In the genomic region with DNA sequence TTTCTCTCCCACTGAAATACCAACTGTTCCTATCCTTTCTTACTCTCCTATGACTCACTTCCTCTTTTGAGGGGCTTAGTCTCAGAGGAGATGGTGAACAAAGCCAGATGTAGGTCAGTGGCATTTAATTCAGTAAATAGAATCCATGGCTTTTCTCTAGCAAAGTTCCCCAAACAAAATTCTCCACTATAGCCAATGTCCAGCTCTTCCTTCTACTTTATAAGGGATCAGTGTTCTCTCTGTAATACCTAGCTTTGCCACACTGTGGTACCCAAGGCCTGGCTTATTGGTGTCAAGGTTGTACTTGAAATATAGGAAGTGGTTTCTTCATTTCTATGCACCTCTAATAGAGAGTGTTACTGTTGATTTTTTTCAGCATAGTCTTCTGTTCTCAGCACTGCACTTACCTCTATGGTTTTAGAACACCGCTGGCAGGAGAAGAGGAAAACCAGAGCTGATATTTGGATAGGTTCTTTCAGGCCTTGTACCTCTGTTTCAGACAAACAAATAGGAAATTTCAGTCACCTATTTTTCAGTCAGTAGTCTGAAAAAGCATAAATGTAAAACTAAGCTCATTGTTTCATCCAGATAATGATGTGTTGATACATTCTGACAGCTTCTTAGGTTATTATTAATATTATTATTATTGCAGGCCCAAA, we compare ENCODE assay signal across 8 cellular contexts. TPM values are rescaled to one million over a fixed set of nuclear protein-coding genes. Genes with fewer than 3 reads are reported as not detected.
DNase-seq lines count a peak whose midpoint lies in the region; ATAC-seq and TF ChIP-seq lines count a peak whose summit lies in the region.

No MANE protein-coding gene starts in this region.

- H3K4me1 Mint-ChIP-seq in activated CD8-positive, alpha-beta T cell treated with anti-CD3 and anti-CD28 coated beads for 36 hours (ENCODE audit: low read depth), result peaks cover 24% of the 10 kb centered on the region
- no peaks in the 10 kb centered on the region for H3K4me1 Mint-ChIP-seq in endodermal cell

- peak; percentile 85 for TF ChIP-seq CTCF in activated CD8-positive, alpha-beta T cell treated with anti-CD3 and anti-CD28 coated beads for 36 hours (IDR thresholded peaks at IDR 0.05)
- TF ChIP-seq CTCF in endodermal cell (conservative IDR thresholded peaks at IDR 0.05), result peak; percentile 85

- no peak overlapping the region for H3K4me3 ChIP-seq in endodermal cell (ENCODE audit: low read length)

- no peaks in the 10 kb centered on the region for H3K27me3 ChIP-seq in endodermal cell (ENCODE audit: control insufficient read depth, insufficient read depth, low read length, poor library complexity, severe bottlenecking)

- CTCF ChIA-PET in activated CD8-positive, alpha-beta T cell treated with anti-CD3 and anti-CD28 coated beads for 36 hours (lab: Charles Lee), result interaction anchor here (0.6 to 5.6 kb wide), 41 partner anchors 8 to 255 kb away, joined by 3 to 144 read pairs (median 5); a partner anchor contains a TSS

- no peaks in the 10 kb centered on the region for H3K27me3 Mint-ChIP-seq in activated CD8-positive, alpha-beta T cell treated with anti-CD3 and anti-CD28 coated beads for 36 hours
- no peaks in the 10 kb centered on the region for H3K27me3 Mint-ChIP-seq in endodermal cell (ENCODE audit: insufficient read depth)

- H3K27ac ChIP-seq in endodermal cell (ENCODE audit: low read depth, low read length), result no peak overlapping the region

- H3K9me3 ChIP-seq in endodermal cell (ENCODE audit: control insufficient read depth, low read length), result no peaks in the 10 kb centered on the region

- DNase-seq in CMK (ENCODE audit: low read depth) (peak; percentile 22), NCI-H748 (lab: John Stamatoyannopoulos, UW; ENCODE audit: unreplicated experiment) (peak; percentile 70), endodermal cell (peak; percentile 83), mucosa of gallbladder (ENCODE audit: low spot score) (peak; percentile 70)
- DNase-seq in activated CD8-positive, alpha-beta T cell treated with anti-CD3 and anti-CD28 coated beads for 36 hours, result peak; percentile 78
- DNase-seq in stimulated activated naive CD4-positive, alpha-beta T cell (lab: John Stamatoyannopoulos, UW), result peak; percentile 3 to 64 (median 52)

- 43 to 44% methylated on average over 1 of the region's 1 CpG for WGBS in endodermal cell (ENCODE audit: insufficient coverage in 1 of 2, insufficient read length in 1 of 2), 2 experiments

- POLR2A ChIA-PET in activated CD8-positive, alpha-beta T cell treated with anti-CD3 and anti-CD28 coated beads for 36 hours (lab: Charles Lee), result interaction anchor here (1.0 to 1.2 kb wide), 2 partner anchors 144 to 164 kb away, joined by 3 to 4 read pairs; no protein-coding TSS in a partner anchor

- H3K4me1 ChIP-seq in endodermal cell (ENCODE audit: control insufficient read depth, insufficient read depth, low read length), result no peaks in the 10 kb centered on the region

- intact Hi-C loops in activated CD8-positive, alpha-beta T cell treated with anti-CD3 and anti-CD28 coated beads for 36 hours (cut with micrococcal nuclease), result loop anchor here (1.0 to 5.0 kb wide), 3 partner anchors 39 to 148 kb away; a partner anchor contains a TSS

- no peak overlapping the region for H3K4me3 Mint-ChIP-seq in activated CD8-positive, alpha-beta T cell treated with anti-CD3 and anti-CD28 coated beads for 36 hours
- H3K4me3 Mint-ChIP-seq in endodermal cell, result no peak overlapping the region

- no peaks in the 10 kb centered on the region for H3K9me3 Mint-ChIP-seq in activated CD8-positive, alpha-beta T cell treated with anti-CD3 and anti-CD28 coated beads for 36 hours
- no peaks in the 10 kb centered on the region for H3K9me3 Mint-ChIP-seq in endodermal cell

- peak overlapping the region; percentile 47 for H3K27ac Mint-ChIP-seq in activated CD8-positive, alpha-beta T cell treated with anti-CD3 and anti-CD28 coated beads for 36 hours
- H3K27ac Mint-ChIP-seq in endodermal cell, result no peak overlapping the region

- ATAC-seq in GM19395 (IDR thresholded peaks at IDR 0.05; ENCODE audit: unreplicated experiment) (peak; percentile 100), HG03442 (IDR thresholded peaks at IDR 0.05; ENCODE audit: unreplicated experiment) (peak; percentile 100)
- peak; percentile 99 for ATAC-seq in activated CD8-positive, alpha-beta T cell treated with anti-CD3 and anti-CD28 coated beads for 36 hours

- H3K36me3 ChIP-seq in endodermal cell (ENCODE audit: control insufficient read depth, insufficient read depth, low read length), result no peaks in the 10 kb centered on the region

- H3K36me3 Mint-ChIP-seq in activated CD8-positive, alpha-beta T cell treated with anti-CD3 and anti-CD28 coated beads for 36 hours (ENCODE audit: low read depth), result no peaks in the 10 kb centered on the region
- no peaks in the 10 kb centered on the region for H3K36me3 Mint-ChIP-seq in endodermal cell (ENCODE audit: low read depth)

- H3K9ac ChIP-seq in endodermal cell (ENCODE audit: extremely low read depth, low read length, poor library complexity, severe bottlenecking), result no peak overlapping the region

RNA-seq across cellular contexts. Expression of a gene that starts 40.6 kb away (rescaled TPM):
- total RNA-seq in activated CD8-positive, alpha-beta T cell treated with anti-CD3 and anti-CD28 coated beads for 36 hours, result under 1 TPM; 0.74 to 0.86 TPM
- total RNA-seq in endodermal cell (1 to 10 TPM; 1.3 to 4.0 TPM), mucosa of gallbladder (13.0 TPM)
- polyA plus RNA-seq in endodermal cell (2013, experiment 1 of 2), result 2.4 TPM
- polyA plus RNA-seq in endodermal cell (2013, experiment 2 of 2), result 2.4 TPM

Comparison
In these comparisons a context has a peak if more than half of its experiments do, and no peak if none do; other contexts are left out.
1. DNase-seq: peak in every context shown above with its lines; median percentile 83 in endodermal cell; 78 in activated CD8-positive, alpha-beta T cell treated with anti-CD3 and anti-CD28 coated beads for 36 hours; 70 in NCI-H748; 70 in mucosa of gallbladder; 52 in stimulated activated naive CD4-positive, alpha-beta T cell; 22 in CMK.